12 cellular contexts compared by ENCODE assay signal in genomic region chr4:67436742-67437141, GRCh38.
A peak's percentile ranks its signal among the peaks of the same experiment; 100 is the strongest.
DNase-seq lines count a peak whose midpoint lies in the region; ATAC-seq and TF ChIP-seq lines count a peak whose summit lies in the region.
"Had no signal": no experiment of that assay in that cellular context is flagged by ENCODE, and none has a peak within 500 bp of the region (broad histone marks: within the 10 kb centered on the region; RNA-seq: fewer than 3 reads in every experiment).

No MANE protein-coding gene starts in this region.

- TF ChIP-seq CTCF in foreskin keratinocyte (conservative IDR thresholded peaks at IDR 0.05) (no peak), esophagus squamous epithelium (IDR thresholded peaks at IDR 0.05) (no peak)

- H3K27ac ChIP-seq in foreskin keratinocyte = no peak overlapping the region
- no peak overlapping the region for H3K27ac ChIP-seq in esophagus squamous epithelium
- H3K27ac ChIP-seq: thoracic aorta had no signal

- H3K9me3 ChIP-seq in esophagus squamous epithelium = no peaks in the 10 kb centered on the region
- H3K9me3 ChIP-seq: thoracic aorta had no signal

- ATAC-seq in GM18517 (IDR thresholded peaks at IDR 0.05; ENCODE audit: unreplicated experiment) (peak; percentile 57), GM21737 (IDR thresholded peaks at IDR 0.05; ENCODE audit: unreplicated experiment) (peak; percentile 94), HG03457 (IDR thresholded peaks at IDR 0.05; ENCODE audit: unreplicated experiment) (peak; percentile 99), foreskin keratinocyte (no peak)
- ATAC-seq in activated naive CD4-positive, alpha-beta T cell treated with anti-CD3 and anti-CD28 coated beads, Interleukin-2, amount 50 U/mL, for 72 hours = no peak

- intact Hi-C loops in esophagus squamous epithelium (cut with DNase I) = no loop called here

- peak; percentile 48 to 63 for DNase-seq in foreskin keratinocyte
- no peak for DNase-seq in activated naive CD4-positive, alpha-beta T cell treated with anti-CD3 and anti-CD28 coated beads, Interleukin-2, amount 50 U/mL, for 72 hours (ENCODE audit: low spot score in 2 of 2)
- DNase-seq in amniotic stem cell (lab: John Stamatoyannopoulos, UW) = no peak
- no peak for DNase-seq in A172 (ENCODE audit: low spot score)
- DNase-seq in esophagus squamous epithelium (lab: John Stamatoyannopoulos, UW) = no peak
- DNase-seq: activated CD4-positive, alpha-beta T cell treated with anti-CD3 and anti-CD28 coated beads, Interleukin-2, amount 50 U/mL, for 1 hour; activated naive CD8-positive, alpha-beta T cell treated with anti-CD3 and anti-CD28 coated beads for 36 hours; MM.1S had no signal

- TF ChIP-seq POLR2A in esophagus squamous epithelium (IDR thresholded peaks at IDR 0.05) = no peak

- H3K36me3 Mint-ChIP-seq in activated naive CD4-positive, alpha-beta T cell treated with anti-CD3 and anti-CD28 coated beads, Interleukin-2, amount 50 U/mL, for 72 hours = peaks cover 10 to 26% of the 10 kb centered on the region in 2 donors

- no peak overlapping the region for H3K4me3 ChIP-seq in esophagus squamous epithelium
- H3K4me3 ChIP-seq: thoracic aorta had no signal

- H3K36me3 ChIP-seq in esophagus squamous epithelium = peaks cover 0 to 9% (median 0%) of the 10 kb centered on the region in 3 donors
- H3K36me3 ChIP-seq: thoracic aorta had no signal

- H3K27me3 ChIP-seq in foreskin keratinocyte = no peaks in the 10 kb centered on the region
- no peaks in the 10 kb centered on the region for H3K27me3 ChIP-seq in esophagus squamous epithelium

- 68 to 85% methylated on average over 2 of the region's 2 CpGs for WGBS in esophagus squamous epithelium, 2 donors

- H3K4me1 ChIP-seq in foreskin keratinocyte (no peaks in the 10 kb centered on the region), esophagus squamous epithelium (no peaks in the 10 kb centered on the region)

- H3K9me3 Mint-ChIP-seq in activated naive CD4-positive, alpha-beta T cell treated with anti-CD3 and anti-CD28 coated beads, Interleukin-2, amount 50 U/mL, for 72 hours = peaks cover 10% of the 10 kb centered on the region in 2 donors

- no peak overlapping the region for H3K27ac Mint-ChIP-seq in activated naive CD4-positive, alpha-beta T cell treated with anti-CD3 and anti-CD28 coated beads, Interleukin-2, amount 50 U/mL, for 72 hours
- H3K27ac Mint-ChIP-seq: activated naive CD8-positive, alpha-beta T cell treated with anti-CD3 and anti-CD28 coated beads for 36 hours had no signal

Comparison
In these comparisons a context has a peak if more than half of its experiments do, and no peak if none do; other contexts are left out.
1. ATAC-seq: peak in GM18517 (single experiment), GM21737 (single experiment) and HG03457 (single experiment); none in foreskin keratinocyte (single experiment) and activated naive CD4-positive, alpha-beta T cell treated with anti-CD3 and anti-CD28 coated beads, Interleukin-2, amount 50 U/mL, for 72 hours (0 of 2).
2. DNase-seq: peak in foreskin keratinocyte (2 of 2); none in activated naive CD4-positive, alpha-beta T cell treated with anti-CD3 and anti-CD28 coated beads, Interleukin-2, amount 50 U/mL, for 72 hours (0 of 2), amniotic stem cell (single experiment), A172 (single experiment) and esophagus squamous epithelium (single experiment).